In genomic region chr13:37708101-37708500, GRCh38 we compare ENCODE assay signal across 30 cellular contexts.
"Had no signal": no experiment of that assay in that cellular context is flagged by ENCODE, and none has a peak within 500 bp of the region (broad histone marks: within the 10 kb centered on the region; RNA-seq: fewer than 3 reads in every experiment).

No MANE protein-coding gene starts in this region.

- DNase-seq: activated B cell treated with CpG ODN at 0.5 μM for 24 hours; activated CD4-positive, alpha-beta T cell treated with anti-CD3 and anti-CD28 coated beads for 48 hours; activated CD4-positive, alpha-beta T cell treated with anti-CD3 and anti-CD28 coated beads, Interleukin-2, amount 50 U/mL, for 1 hour; activated CD4-positive, alpha-beta T cell treated with anti-CD3 and anti-CD28 coated beads, Interleukin-2, amount 50 U/mL, for 48 hours; activated CD8-positive, alpha-beta memory T cell treated with anti-CD3 and anti-CD28 coated beads for 24 hours; activated CD8-positive, alpha-beta T cell treated with anti-CD3 and anti-CD28 coated beads for 36 hours; activated effector memory CD4-positive, alpha-beta T cell treated with Interleukin-2 at 50 U/mL for 16 hours; activated gamma-delta T cell treated with Interleukin-2 at 50 U/mL for 16 hours; activated naive CD4-positive, alpha-beta T cell treated with Interleukin-2 at 50 U/mL for 16 hours; activated naive CD8-positive, alpha-beta T cell treated with anti-CD3 and anti-CD28 coated beads, Interleukin-2, amount 10 ng/mL, durations not matched to agents 7 days and 5 days; activated T-cell treated with anti-CD3 and anti-CD28 coated beads, Interleukin-2, amount 50 U/mL, for 4 hours; central memory CD4-positive, alpha-beta T cell; cerebellar nuclear complex; colonic mucosa; effector memory CD4-positive, alpha-beta T cell; endodermal cell; erythroblast; foreskin melanocyte; T-helper 1 cell; T-helper 17 cell; T1000; WERI-Rb-1 had no signal

- H3K4me3 ChIP-seq: ascending aorta, breast epithelium, cardiac muscle cell, colonic mucosa, esophagus muscularis mucosa, gastroesophageal sphincter had no signal

- ATAC-seq: activated CD4-positive, CD25-positive, alpha-beta regulatory T cell treated with anti-CD3 and anti-CD28 coated beads, Interleukin-2, amount 50 U/mL, for 24 hours; activated CD8-positive, alpha-beta T cell treated with anti-CD3 and anti-CD28 coated beads for 36 hours; activated naive CD4-positive, alpha-beta T cell treated with anti-CD3 and anti-CD28 coated beads, Interleukin-2, amount 50 U/mL, for 72 hours; activated T-cell treated with anti-CD3 and anti-CD28 coated beads, Interleukin-2, amount 50 U/mL, for 4 hours; activated T-helper 17 cell treated with anti-CD3 and anti-CD28 coated beads, Interleukin-2, amount 50 U/mL, for 72 hours; gastroesophageal sphincter; T-helper 17 cell had no signal

- H3K9me3 ChIP-seq: ascending aorta, breast epithelium, colonic mucosa, esophagus muscularis mucosa, gastroesophageal sphincter had no signal

- H3K27me3 ChIP-seq: ascending aorta, breast epithelium, cardiac muscle cell, colonic mucosa, esophagus muscularis mucosa, gastroesophageal sphincter had no signal

- H3K36me3 ChIP-seq: ascending aorta, cardiac muscle cell, colonic mucosa, esophagus muscularis mucosa, gastroesophageal sphincter, WERI-Rb-1 had no signal

- H3K27ac ChIP-seq: ascending aorta, breast epithelium, cardiac muscle cell, colonic mucosa, esophagus muscularis mucosa, gastroesophageal sphincter, WERI-Rb-1 had no signal

- H3K4me1 ChIP-seq: ascending aorta, breast epithelium, colonic mucosa, esophagus muscularis mucosa, gastroesophageal sphincter had no signal
